In the genomic region with DNA sequence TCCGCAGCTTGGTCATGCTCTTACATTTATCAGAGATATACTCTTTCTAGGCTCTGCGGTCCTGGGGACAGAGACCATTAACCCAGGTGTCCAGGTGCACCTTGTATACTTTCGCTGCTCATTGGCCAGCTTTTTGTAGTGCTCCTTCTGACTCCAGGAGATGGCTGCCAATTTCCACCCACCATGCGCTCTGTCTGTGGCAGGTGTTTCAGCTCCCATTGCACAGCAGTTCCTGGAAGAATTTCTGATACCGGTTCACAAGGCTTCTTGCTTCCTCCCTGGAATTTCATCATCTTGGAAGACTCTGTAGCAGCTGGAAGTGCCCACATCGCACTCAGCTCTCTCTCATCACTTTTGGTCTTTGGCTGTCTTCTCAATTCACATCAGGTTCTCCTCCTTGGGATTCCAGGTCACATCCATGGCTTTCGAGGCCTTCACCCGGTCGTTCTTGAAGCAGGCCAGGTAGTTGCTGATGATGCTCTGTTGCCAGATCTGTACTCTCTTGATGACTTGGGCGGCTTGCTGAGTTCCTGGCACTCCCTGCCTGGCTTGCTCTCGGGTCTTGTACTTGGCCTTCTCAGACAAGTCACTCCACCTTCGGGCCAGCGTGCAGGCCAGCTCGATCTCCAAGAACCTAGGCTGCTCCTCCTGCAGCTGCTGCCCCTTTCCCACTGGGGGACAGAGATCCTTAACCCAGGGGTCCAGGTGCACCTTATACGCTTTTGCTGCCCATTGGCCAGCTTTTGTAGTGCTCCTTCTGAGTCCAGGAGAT, we compare ENCODE assay signal across 26 cellular contexts.
"Had no signal": no experiment of that assay in that cellular context is flagged by ENCODE, and none has a peak within 500 bp of the region (broad histone marks: within the 10 kb centered on the region; RNA-seq: fewer than 3 reads in every experiment).

No MANE protein-coding gene starts in this region.

- H3K4me1 Mint-ChIP-seq: activated B cell treated with CpG ODN at 0.5 μM for 24 hours; activated CD4-positive, alpha-beta memory T cell treated with anti-CD3 and anti-CD28 coated beads, Interleukin-2, amount 10 ng/mL, durations not matched to agents 7 days and 5 days; activated CD4-positive, alpha-beta T cell treated with anti-CD3 and anti-CD28 coated beads for 36 hours; activated naive CD8-positive, alpha-beta T cell treated with anti-CD3 and anti-CD28 coated beads, Interleukin-2, amount 10 ng/mL, durations not matched to agents 7 days and 5 days; T-helper 17 cell had no signal

- H3K36me3 ChIP-seq: adrenal gland, breast epithelium had no signal

- H3K9me3 Mint-ChIP-seq: activated B cell treated with CpG ODN at 0.5 μM for 24 hours; activated CD4-positive, alpha-beta memory T cell treated with anti-CD3 and anti-CD28 coated beads, Interleukin-2, amount 10 ng/mL, durations not matched to agents 7 days and 5 days; activated naive CD8-positive, alpha-beta T cell treated with anti-CD3 and anti-CD28 coated beads, Interleukin-2, amount 10 ng/mL, durations not matched to agents 7 days and 5 days had no signal

- H3K4me1 ChIP-seq: adrenal gland, breast epithelium had no signal

- H3K4me3 Mint-ChIP-seq: activated B cell treated with CpG ODN at 0.5 μM for 24 hours; activated CD4-positive, alpha-beta memory T cell treated with anti-CD3 and anti-CD28 coated beads, Interleukin-2, amount 10 ng/mL, durations not matched to agents 7 days and 5 days; activated CD4-positive, alpha-beta T cell treated with anti-CD3 and anti-CD28 coated beads for 36 hours; activated naive CD8-positive, alpha-beta T cell treated with anti-CD3 and anti-CD28 coated beads, Interleukin-2, amount 10 ng/mL, durations not matched to agents 7 days and 5 days; T-helper 17 cell had no signal

- FAIRE-seq: RCC 7860, TTC549 had no signal

- DNase-seq: activated B cell treated with CpG ODN at 0.5 μM for 24 hours; activated CD4-positive, alpha-beta memory T cell treated with anti-CD3 and anti-CD28 coated beads, Interleukin-2, amount 10 ng/mL, durations not matched to agents 7 days and 5 days; activated CD4-positive, alpha-beta T cell treated with anti-CD3 and anti-CD28 coated beads for 36 hours; activated CD4-positive, alpha-beta T cell treated with anti-CD3 and anti-CD28 coated beads, Interleukin-2, amount 50 U/mL, for 1 hour; activated CD8-positive, alpha-beta memory T cell treated with anti-CD3 and anti-CD28 coated beads, Interleukin-2, amount 50 U/mL, for 4 hours; activated naive CD4-positive, alpha-beta T cell treated with anti-CD3 and anti-CD28 coated beads, Interleukin-2, amount 50 U/mL, for 16 hours; activated naive CD8-positive, alpha-beta T cell treated with anti-CD3 and anti-CD28 coated beads, Interleukin-2, amount 10 ng/mL, durations not matched to agents 7 days and 5 days; activated T-cell treated with anti-CD3 and anti-CD28 coated beads, Interleukin-2, amount 50 U/mL, for 1 hour; anterior cingulate cortex; caudate nucleus; Karpas-422; MM.1S; NCI-H1048; NCI-H146; NCI-H187 treated with DMSO at 0.1 percent for 48 hours; NCI-H2081 treated with DMSO at 0.1 percent for 48 hours; NCI-H446; NCI-H524; PC-3; SHP77 treated with DMSO at 0.1 percent for 48 hours; T-helper 17 cell; T-helper 9 cell had no signal

- H3K4me3 ChIP-seq: adrenal gland, breast epithelium had no signal

- H3K27ac ChIP-seq: adrenal gland, breast epithelium had no signal

- ATAC-seq: activated CD4-positive, alpha-beta T cell treated with anti-CD3 and anti-CD28 coated beads for 36 hours; PC-3; T-helper 17 cell had no signal

- H3K36me3 Mint-ChIP-seq: activated naive CD8-positive, alpha-beta T cell treated with anti-CD3 and anti-CD28 coated beads, Interleukin-2, amount 10 ng/mL, durations not matched to agents 7 days and 5 days had no signal

- H3K9me3 ChIP-seq: adrenal gland, breast epithelium had no signal

- H3K27ac Mint-ChIP-seq: activated B cell treated with CpG ODN at 0.5 μM for 24 hours; activated CD4-positive, alpha-beta memory T cell treated with anti-CD3 and anti-CD28 coated beads, Interleukin-2, amount 10 ng/mL, durations not matched to agents 7 days and 5 days; activated CD4-positive, alpha-beta T cell treated with anti-CD3 and anti-CD28 coated beads for 36 hours; activated naive CD8-positive, alpha-beta T cell treated with anti-CD3 and anti-CD28 coated beads, Interleukin-2, amount 10 ng/mL, durations not matched to agents 7 days and 5 days; T-helper 17 cell had no signal

- H3K27me3 ChIP-seq: adrenal gland, breast epithelium had no signal
